Comparison of ENCODE assay signal across 22 cellular contexts in the genomic region with DNA sequence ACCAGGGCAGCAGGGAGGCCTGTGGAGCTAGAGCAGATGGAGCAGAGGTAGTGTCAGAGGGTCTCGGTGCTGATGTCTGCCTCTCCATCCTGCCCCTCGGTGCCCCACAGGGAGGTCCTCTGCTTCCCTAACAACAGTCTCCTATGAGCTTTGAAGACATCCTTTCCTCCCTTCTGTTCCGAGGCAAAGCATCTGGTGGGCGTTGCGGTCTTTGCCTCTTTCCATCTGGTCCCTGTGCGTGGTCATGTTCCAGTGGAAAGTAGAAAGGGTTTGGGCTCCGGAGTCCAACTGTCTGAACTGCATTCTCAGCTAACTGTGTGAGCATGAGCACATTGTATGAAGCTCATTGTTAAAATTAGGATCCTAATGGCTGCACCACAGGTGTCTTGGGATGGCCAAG.
A peak's percentile ranks its signal among the peaks of the same experiment; 100 is the strongest.
DNase-seq lines count a peak whose midpoint lies in the region; ATAC-seq and TF ChIP-seq lines count a peak whose summit lies in the region.
"Had no signal": no experiment of that assay in that cellular context is flagged by ENCODE, and none has a peak within 500 bp of the region (broad histone marks: within the 10 kb centered on the region; RNA-seq: fewer than 3 reads in every experiment).

No MANE protein-coding gene starts in this region.

- H3K4me3 Mint-ChIP-seq in endodermal cell = no peak overlapping the region
- H3K4me3 Mint-ChIP-seq: CD4-positive, alpha-beta memory T cell; GM23338 had no signal

- TF ChIP-seq CTCF in OCI-LY3 (IDR thresholded peaks at IDR 0.05; ENCODE audit: low read depth, low read length) (no peak), endodermal cell (conservative IDR thresholded peaks at IDR 0.05) (no peak), upper lobe of right lung (IDR thresholded peaks at IDR 0.05) (no peak)

- H3K4me3 ChIP-seq in OCI-LY3 (ENCODE audit: low read length) (peak overlapping the region; percentile 58), endodermal cell (ENCODE audit: low read length) (no peak overlapping the region), upper lobe of right lung (no peak overlapping the region), HAP-1 (no peak overlapping the region)
- H3K4me3 ChIP-seq: A549; BLaER1 treated with 17β-estradiol and CSF1 and Interleukin-3, amounts not matched to agents 10 nM and 100 nM; GM12878; GM23338 had no signal

- H3K27me3 Mint-ChIP-seq in endodermal cell (ENCODE audit: insufficient read depth) = peaks cover 12% of the 10 kb centered on the region

- peaks cover 1% of the 10 kb centered on the region for H3K36me3 Mint-ChIP-seq in endodermal cell (ENCODE audit: low read depth)
- H3K36me3 Mint-ChIP-seq: CD4-positive, alpha-beta memory T cell had no signal

- H3K9ac ChIP-seq in OCI-LY3 (ENCODE audit: low read length) = peak overlapping the region; percentile 85
- H3K9ac ChIP-seq in endodermal cell (ENCODE audit: extremely low read depth, low read length, poor library complexity, severe bottlenecking) = no peak overlapping the region
- H3K9ac ChIP-seq: BLaER1 treated with 17β-estradiol and CSF1 and Interleukin-3, amounts not matched to agents 10 nM and 100 nM had no signal

- H3K27me3 ChIP-seq in OCI-LY3 (ENCODE audit: low read depth, low read length) (no peaks in the 10 kb centered on the region), endodermal cell (ENCODE audit: control insufficient read depth, insufficient read depth, low read length, poor library complexity, severe bottlenecking) (peaks cover 5% of the 10 kb centered on the region), upper lobe of right lung (no peaks in the 10 kb centered on the region), HAP-1 (ENCODE audit: low read depth) (no peaks in the 10 kb centered on the region)
- H3K27me3 ChIP-seq: BE2C; BLaER1 treated with 17β-estradiol and CSF1 and Interleukin-3, amounts not matched to agents 10 nM and 100 nM had no signal

- DNase-seq in G401 (ENCODE audit: low spot score) (peak; percentile 3), endodermal cell (peak; percentile 44), upper lobe of right lung (no peak), superior temporal gyrus (ENCODE audit: extremely low spot score) (no peak), D341Med (ENCODE audit: low spot score) (no peak), HAP-1 (ENCODE audit: low spot score in 2 of 2) (no peak)
- DNase-seq: 8988T; ACHN; AML-193; BE2C; Calu3; CD4-positive, alpha-beta memory T cell; COR-L47; DMS153; DND-41; GDM1 had no signal

- no peak overlapping the region for H3K27ac Mint-ChIP-seq in endodermal cell
- H3K27ac Mint-ChIP-seq: CD4-positive, alpha-beta memory T cell; GM23338 had no signal

- no peaks in the 10 kb centered on the region for H3K79me2 ChIP-seq in OCI-LY3 (ENCODE audit: low read length)

- peak overlapping the region; percentile 94 for H3K27ac ChIP-seq in OCI-LY3 (ENCODE audit: low read length)
- H3K27ac ChIP-seq in endodermal cell (ENCODE audit: low read depth, low read length) = no peak overlapping the region
- H3K27ac ChIP-seq in upper lobe of right lung = no peak overlapping the region
- H3K27ac ChIP-seq: A549; BLaER1 treated with 17β-estradiol and CSF1 and Interleukin-3, amounts not matched to agents 10 nM and 100 nM had no signal

- peaks cover 3% of the 10 kb centered on the region for H3K4me1 Mint-ChIP-seq in endodermal cell
- H3K4me1 Mint-ChIP-seq: CD4-positive, alpha-beta memory T cell had no signal

- H3K9me3 Mint-ChIP-seq in endodermal cell = peaks cover 5% of the 10 kb centered on the region
- H3K9me3 Mint-ChIP-seq: GM23338 had no signal

- ATAC-seq in upper lobe of right lung = peak; percentile 23
- ATAC-seq: A549, HCT116 had no signal

- H2AFZ ChIP-seq in OCI-LY3 (ENCODE audit: low read depth, low read length) = no peak overlapping the region
- H2AFZ ChIP-seq: GM23338 had no signal

- in situ Hi-C loops in G401 (cut with HindIII; ENCODE audit: low sequenced_read_pairs) = no loop called here
- in situ Hi-C loops in HAP-1 (cut with MboI; ENCODE audit: low sequenced_read_pairs) = no loop called here

- peaks cover 30% of the 10 kb centered on the region for H3K36me3 ChIP-seq in OCI-LY3 (replicated peaks; ENCODE audit: low read depth, low read length)
- H3K36me3 ChIP-seq in endodermal cell (ENCODE audit: control insufficient read depth, insufficient read depth, low read length) = no peaks in the 10 kb centered on the region
- no peaks in the 10 kb centered on the region for H3K36me3 ChIP-seq in upper lobe of right lung
- no peaks in the 10 kb centered on the region for H3K36me3 ChIP-seq in HAP-1 (replicated peaks)
- H3K36me3 ChIP-seq: BE2C; BLaER1 treated with 17β-estradiol and CSF1 and Interleukin-3, amounts not matched to agents 10 nM and 100 nM had no signal

- 95 to 100% methylated on average over 5 to 7 of the region's 7 CpGs for WGBS in endodermal cell (ENCODE audit: insufficient coverage in 1 of 2, insufficient read length in 1 of 2), 2 experiments

- H4K20me1 ChIP-seq in OCI-LY3 (ENCODE audit: insufficient read depth, low read length) = no peaks in the 10 kb centered on the region
- H4K20me1 ChIP-seq: BLaER1 treated with 17β-estradiol and CSF1 and Interleukin-3, amounts not matched to agents 10 nM and 100 nM had no signal

- H3K4me1 ChIP-seq in OCI-LY3 (ENCODE audit: low read length) = peaks cover 52% of the 10 kb centered on the region
- no peaks in the 10 kb centered on the region for H3K4me1 ChIP-seq in endodermal cell (ENCODE audit: control insufficient read depth, insufficient read depth, low read length)
- H3K4me1 ChIP-seq in upper lobe of right lung = no peaks in the 10 kb centered on the region
- no peaks in the 10 kb centered on the region for H3K4me1 ChIP-seq in HAP-1
- H3K4me1 ChIP-seq: A549; BE2C; BLaER1 treated with 17β-estradiol and CSF1 and Interleukin-3, amounts not matched to agents 10 nM and 100 nM had no signal

- intact Hi-C loops in upper lobe of right lung (cut with DNase I) = no loop called here

- H3K4me2 ChIP-seq in OCI-LY3 (ENCODE audit: low read length) = peak overlapping the region; percentile 74
- H3K4me2 ChIP-seq: A549; BLaER1 treated with 17β-estradiol and CSF1 and Interleukin-3, amounts not matched to agents 10 nM and 100 nM; GM23338 had no signal

- H3K9me3 ChIP-seq in OCI-LY3 (ENCODE audit: insufficient read depth, low read length) (peaks cover 12% of the 10 kb centered on the region; the same call in 1 of the 2 replicates), endodermal cell (ENCODE audit: control insufficient read depth, low read length) (no peaks in the 10 kb centered on the region), upper lobe of right lung (no peaks in the 10 kb centered on the region), HAP-1 (no peaks in the 10 kb centered on the region)
- H3K9me3 ChIP-seq: A549; BE2C; BLaER1 treated with 17β-estradiol and CSF1 and Interleukin-3, amounts not matched to agents 10 nM and 100 nM had no signal

Comparison
In these comparisons a context has a peak if more than half of its experiments do, and no peak if none do; other contexts are left out.
1. DNase-seq: peak in G401 (single experiment) and endodermal cell (single experiment); none in upper lobe of right lung (single experiment), superior temporal gyrus (single experiment), D341Med (single experiment) and HAP-1 (0 of 2).